In genomic region chr2:231900486-231900942, GRCh38 we compare ENCODE assay signal across 9 cellular contexts. TPM values are rescaled to one million over a fixed set of nuclear protein-coding genes. Genes with fewer than 3 reads are reported as not detected.
DNase-seq lines count a peak whose midpoint lies in the region; ATAC-seq and TF ChIP-seq lines count a peak whose summit lies in the region.
"Had no signal": no experiment of that assay in that cellular context is flagged by ENCODE, and none has a peak within 500 bp of the region (broad histone marks: within the 10 kb centered on the region; RNA-seq: fewer than 3 reads in every experiment).

No MANE protein-coding gene starts in this region.

- TF ChIP-seq POLR2A in vagina (IDR thresholded peaks at IDR 0.05) = no peak

- H3K18ac ChIP-seq in mesenchymal stem cell (ENCODE audit: low read depth in 1 of 2, low read length in 2 of 2) = no peak overlapping the region

- H3K4me3 Mint-ChIP-seq in activated CD4-positive, alpha-beta T cell treated with anti-CD3 and anti-CD28 coated beads, Interleukin-2, amount 10 ng/mL, durations not matched to agents 7 days and 5 days = no peak overlapping the region
- H3K4me3 Mint-ChIP-seq in effector memory CD8-positive, alpha-beta T cell = no peak overlapping the region
- H3K4me3 Mint-ChIP-seq: activated naive CD8-positive, alpha-beta T cell had no signal

- peak; percentile 29 for ATAC-seq in effector memory CD8-positive, alpha-beta T cell (replicated peaks)
- no peak for ATAC-seq in HG03175 (IDR thresholded peaks at IDR 0.05; ENCODE audit: unreplicated experiment)

- no peaks in the 10 kb centered on the region for H3K9me3 ChIP-seq in mesenchymal stem cell (ENCODE audit: control insufficient read depth, low read length)
- no peaks in the 10 kb centered on the region for H3K9me3 ChIP-seq in vagina

- H2AK5ac ChIP-seq in mesenchymal stem cell (ENCODE audit: low read length, severe bottlenecking) = no peak overlapping the region

- POLR2A ChIA-PET in activated CD4-positive, alpha-beta T cell treated with anti-CD3 and anti-CD28 coated beads, Interleukin-2, amount 10 ng/mL, durations not matched to agents 7 days and 5 days (lab: Charles Lee) = no interaction called here

- H3K36me3 Mint-ChIP-seq in activated CD4-positive, alpha-beta T cell treated with anti-CD3 and anti-CD28 coated beads, Interleukin-2, amount 10 ng/mL, durations not matched to agents 7 days and 5 days (ENCODE audit: low read depth) = no peaks in the 10 kb centered on the region
- no peaks in the 10 kb centered on the region for H3K36me3 Mint-ChIP-seq in effector memory CD8-positive, alpha-beta T cell (ENCODE audit: insufficient read depth)
- H3K36me3 Mint-ChIP-seq: activated naive CD8-positive, alpha-beta T cell had no signal

- no peak overlapping the region for H3K4me2 ChIP-seq in mesenchymal stem cell (ENCODE audit: low read length, poor library complexity, severe bottlenecking)

- H3K27ac ChIP-seq in mesenchymal stem cell (ENCODE audit: low read length, poor library complexity, severe bottlenecking) (no peak overlapping the region), vagina (no peak overlapping the region)

- H3K23ac ChIP-seq in mesenchymal stem cell (ENCODE audit: low read length in 2 of 2) = no peak overlapping the region

- H3K27me3 Mint-ChIP-seq in activated CD4-positive, alpha-beta T cell treated with anti-CD3 and anti-CD28 coated beads, Interleukin-2, amount 10 ng/mL, durations not matched to agents 7 days and 5 days = peaks cover 7% of the 10 kb centered on the region
- H3K27me3 Mint-ChIP-seq in effector memory CD8-positive, alpha-beta T cell = peaks cover 5 to 23% of the 10 kb centered on the region in 2 donors
- H3K27me3 Mint-ChIP-seq: activated naive CD8-positive, alpha-beta T cell had no signal

- H2AFZ ChIP-seq in mesenchymal stem cell (ENCODE audit: low read depth, low read length) = no peak overlapping the region

- H2BK15ac ChIP-seq in mesenchymal stem cell (ENCODE audit: low read depth, poor library complexity, severe bottlenecking) = no peak overlapping the region

- peak; percentile 8 to 12 for DNase-seq in NCI-H1930 (lab: John Stamatoyannopoulos, UW)
- DNase-seq in activated CD4-positive, alpha-beta T cell treated with anti-CD3 and anti-CD28 coated beads, Interleukin-2, amount 10 ng/mL, durations not matched to agents 7 days and 5 days = peak; percentile 57
- DNase-seq in effector memory CD8-positive, alpha-beta T cell = peak; percentile 36 to 44 (median 38)
- peak; percentile 71 for DNase-seq in mesenchymal stem cell
- peak; percentile 42 for DNase-seq in stimulated activated CD8-positive, alpha-beta memory T cell treated with anti-CD3 and anti-CD28 coated beads, Interleukin-4, amount 100 ng/mL, for 24 hours (ENCODE audit: low read depth)
- DNase-seq in vagina (ENCODE audit: extremely low spot score in 2 of 2) = no peak

- no peaks in the 10 kb centered on the region for H3K9me3 Mint-ChIP-seq in activated CD4-positive, alpha-beta T cell treated with anti-CD3 and anti-CD28 coated beads, Interleukin-2, amount 10 ng/mL, durations not matched to agents 7 days and 5 days
- no peaks in the 10 kb centered on the region for H3K9me3 Mint-ChIP-seq in effector memory CD8-positive, alpha-beta T cell

- TF ChIP-seq CTCF in GM12875 (IDR thresholded peaks at IDR 0.05; ENCODE audit: borderline replicate concordance, insufficient read depth, low read depth, low read length) = peak; percentile 99
- peak in 1 of 3 experiments; percentile 15 for TF ChIP-seq CTCF in vagina (IDR thresholded peaks at IDR 0.05)

- no peak overlapping the region for H3K9ac ChIP-seq in mesenchymal stem cell (ENCODE audit: low read length)

- no peak overlapping the region for H4K91ac ChIP-seq in mesenchymal stem cell (ENCODE audit: low read length)

- H3K4me1 ChIP-seq in mesenchymal stem cell (ENCODE audit: control insufficient read depth, insufficient read depth, low read depth, low read length) (peaks cover 6% of the 10 kb centered on the region), vagina (no peaks in the 10 kb centered on the region)

- no peak overlapping the region for H3K14ac ChIP-seq in mesenchymal stem cell (ENCODE audit: low read length in 2 of 2)

- CTCF ChIA-PET in activated CD4-positive, alpha-beta T cell treated with anti-CD3 and anti-CD28 coated beads, Interleukin-2, amount 10 ng/mL, durations not matched to agents 7 days and 5 days (lab: Charles Lee) = interaction anchor here (0.6 to 1.8 kb wide), 6 partner anchors 10 to 422 kb away, joined by 3 to 6 read pairs (median 4); no protein-coding TSS in a partner anchor

- no peak overlapping the region for H3K4ac ChIP-seq in mesenchymal stem cell (ENCODE audit: low read depth in 1 of 2, low read length in 2 of 2)

- H3K4me3 ChIP-seq in GM12875 (ENCODE audit: low read depth, low read length) (no peak overlapping the region), mesenchymal stem cell (ENCODE audit: insufficient read depth in 1 of 2, low read depth in 1 of 2, low read length in 2 of 2) (no peak overlapping the region), vagina (no peak overlapping the region)

- no peak overlapping the region for H2BK120ac ChIP-seq in mesenchymal stem cell (ENCODE audit: low read depth, low read length)

- H3K27me3 ChIP-seq in mesenchymal stem cell (ENCODE audit: control insufficient read depth in 1 of 2, insufficient read depth in 1 of 2, low read length in 2 of 2) (peaks cover 19 to 48% of the 10 kb centered on the region in 2 experiments), vagina (no peaks in the 10 kb centered on the region)

- no peaks in the 10 kb centered on the region for H3K4me1 Mint-ChIP-seq in activated CD4-positive, alpha-beta T cell treated with anti-CD3 and anti-CD28 coated beads, Interleukin-2, amount 10 ng/mL, durations not matched to agents 7 days and 5 days
- peaks cover 0 to 3% of the 10 kb centered on the region in 2 donors for H3K4me1 Mint-ChIP-seq in effector memory CD8-positive, alpha-beta T cell (ENCODE audit: low read depth in 2 of 2)

- H2BK12ac ChIP-seq in mesenchymal stem cell (ENCODE audit: low read length in 2 of 2) = no peak overlapping the region

- H3K36me3 ChIP-seq in mesenchymal stem cell (ENCODE audit: control insufficient read depth in 1 of 2, insufficient read depth in 2 of 2, low read depth in 1 of 2, low read length in 2 of 2) = no peaks in the 10 kb centered on the region
- H3K36me3 ChIP-seq in vagina = no peaks in the 10 kb centered on the region

- intact Hi-C loops in vagina (cut with DNase I) = no loop called here

- WGBS in mesenchymal stem cell = 3% methylated on average over 21 of the region's 22 CpGs

- no peak overlapping the region for H2BK5ac ChIP-seq in mesenchymal stem cell (ENCODE audit: low read depth, low read length, poor library complexity, severe bottlenecking)

- H3K27ac Mint-ChIP-seq in activated CD4-positive, alpha-beta T cell treated with anti-CD3 and anti-CD28 coated beads, Interleukin-2, amount 10 ng/mL, durations not matched to agents 7 days and 5 days = no peak overlapping the region
- H3K27ac Mint-ChIP-seq in effector memory CD8-positive, alpha-beta T cell = no peak overlapping the region
- H3K27ac Mint-ChIP-seq: activated naive CD8-positive, alpha-beta T cell had no signal

- no peaks in the 10 kb centered on the region for H3K79me1 ChIP-seq in mesenchymal stem cell (replicated peaks; ENCODE audit: low read length, poor library complexity, severe bottlenecking)

- no peak overlapping the region for H4K8ac ChIP-seq in mesenchymal stem cell (ENCODE audit: low read length)

RNA-seq across cellular contexts. Expression of gene NPPC, which starts 25.7 kb away (rescaled TPM):
- not detected for total RNA-seq in activated CD4-positive, alpha-beta T cell treated with anti-CD3 and anti-CD28 coated beads, Interleukin-2, amount 10 ng/mL, durations not matched to agents 7 days and 5 days
- not detected for polyA plus RNA-seq in mesenchymal stem cell (2013, experiment 1 of 2)
- not detected for polyA plus RNA-seq in mesenchymal stem cell (2013, experiment 2 of 2)
- 16.0 TPM for total RNA-seq in vagina

Comparison
In these comparisons a context has a peak if more than half of its experiments do, and no peak if none do; other contexts are left out.
1. DNase-seq: peak in NCI-H1930 (2 of 2), activated CD4-positive, alpha-beta T cell treated with anti-CD3 and anti-CD28 coated beads, Interleukin-2, amount 10 ng/mL, durations not matched to agents 7 days and 5 days (single experiment), effector memory CD8-positive, alpha-beta T cell (3 of 3), mesenchymal stem cell (single experiment) and stimulated activated CD8-positive, alpha-beta memory T cell treated with anti-CD3 and anti-CD28 coated beads, Interleukin-4, amount 100 ng/mL, for 24 hours (single experiment); none in vagina (0 of 2).
2. RNA of gene NPPC, which starts 25.7 kb away (total RNA-seq): 16.0 TPM in vagina (single experiment); not detected in activated CD4-positive, alpha-beta T cell treated with anti-CD3 and anti-CD28 coated beads, Interleukin-2, amount 10 ng/mL, durations not matched to agents 7 days and 5 days; every median in the first group is over 10 times any median in the second.